In genomic region chr6:35668708-35669440, GRCh38 we compare ENCODE assay signal across 10 cellular contexts. TPM values are rescaled to one million over a fixed set of nuclear protein-coding genes. Genes with fewer than 3 reads are reported as not detected.
DNase-seq lines count a peak whose midpoint lies in the region; ATAC-seq and TF ChIP-seq lines count a peak whose summit lies in the region.
"Had no signal": no experiment of that assay in that cellular context is flagged by ENCODE, and none has a peak within 500 bp of the region (broad histone marks: within the 10 kb centered on the region; RNA-seq: fewer than 3 reads in every experiment).

No MANE protein-coding gene starts in this region.

- H3K36me3 Mint-ChIP-seq in activated naive CD8-positive, alpha-beta T cell treated with anti-CD3 and anti-CD28 coated beads, Interleukin-2, amount 10 ng/mL, durations not matched to agents 7 days and 5 days = peaks cover 1% of the 10 kb centered on the region

- peak overlapping the region; percentile 87 for H3K27ac Mint-ChIP-seq in activated naive CD8-positive, alpha-beta T cell treated with anti-CD3 and anti-CD28 coated beads, Interleukin-2, amount 10 ng/mL, durations not matched to agents 7 days and 5 days

- no peak for TF ChIP-seq POLR2A in erythroblast (IDR thresholded peaks at IDR 0.05; ENCODE audit: low read length)

- H3K27ac ChIP-seq in AG04450 (ENCODE audit: low read depth, low read length) (no peak overlapping the region), HL-60 (replicated peaks) (0 out of 2 replicates have a peak overlapping the region, but pooled peaks have one; percentile 5)

- intact Hi-C loops in left colon (cut with DNase I, micrococcal nuclease) = no loop called here

- H3K27me3 ChIP-seq in AG04450 (ENCODE audit: control insufficient read depth, insufficient read depth, low read length) (no peaks in the 10 kb centered on the region), HL-60 (ENCODE audit: insufficient read depth, poor library complexity, severe bottlenecking) (no peaks in the 10 kb centered on the region)

- H3K27me3 Mint-ChIP-seq in activated naive CD8-positive, alpha-beta T cell treated with anti-CD3 and anti-CD28 coated beads, Interleukin-2, amount 10 ng/mL, durations not matched to agents 7 days and 5 days = no peaks in the 10 kb centered on the region

- peaks cover 24% of the 10 kb centered on the region for H3K4me1 Mint-ChIP-seq in activated naive CD8-positive, alpha-beta T cell treated with anti-CD3 and anti-CD28 coated beads, Interleukin-2, amount 10 ng/mL, durations not matched to agents 7 days and 5 days

- DNase-seq in AG04450 (ENCODE audit: low read depth, low spot score) (no peak), HL-60 (ENCODE audit: low read depth in 1 of 2, low spot score in 1 of 2) (no peak), left colon (no peak), erythroblast (lab: John Stamatoyannopoulos, UW) (no peak), AG08396 (ENCODE audit: low spot score) (no peak)
- DNase-seq in activated naive CD8-positive, alpha-beta T cell treated with anti-CD3 and anti-CD28 coated beads, Interleukin-2, amount 10 ng/mL, durations not matched to agents 7 days and 5 days = no peak
- DNase-seq: amygdala, NCI-H1694 treated with DMSO at 0.1 percent for 48 hours had no signal

- CTCF ChIA-PET in AG04450 (lab: Charles Lee) = interaction anchor here (0.7 to 1.3 kb wide), 6 partner anchors 20 to 146 kb away, joined by 3 to 5 read pairs (median 4); partner anchors contain the start of gene ARMC12

- peak overlapping the region; percentile 28; the same call in 1 of the 2 replicates for H3K4me3 ChIP-seq in AG04450 (ENCODE audit: low read depth, low read length)
- H3K4me3 ChIP-seq in HL-60 (replicated peaks; ENCODE audit: insufficient read depth, low read length) = no peak overlapping the region

- TF ChIP-seq CTCF in AG04450 (IDR thresholded peaks at IDR 0.05; ENCODE audit: low read depth, low read length) (no peak), HL-60 (IDR thresholded peaks at IDR 0.05; ENCODE audit: insufficient read depth, low read length) (no peak)

- POLR2A ChIA-PET in AG04450 (lab: Yijun Ruan, JAX) = interaction anchor here (1.6 kb wide), 1 partner anchor 63 kb away, joined by 4 read pairs; no protein-coding TSS in a partner anchor
- POLR2A ChIA-PET in activated naive CD8-positive, alpha-beta T cell treated with anti-CD3 and anti-CD28 coated beads, Interleukin-2, amount 10 ng/mL, durations not matched to agents 7 days and 5 days (lab: Charles Lee) = interaction anchor here (1.0 to 2.7 kb wide), 7 partner anchors 10 to 62 kb away, joined by 3 to 19 read pairs (median 6); no protein-coding TSS in a partner anchor

- H3K9me3 Mint-ChIP-seq in activated naive CD8-positive, alpha-beta T cell treated with anti-CD3 and anti-CD28 coated beads, Interleukin-2, amount 10 ng/mL, durations not matched to agents 7 days and 5 days = no peaks in the 10 kb centered on the region

- H3K4me3 Mint-ChIP-seq in activated naive CD8-positive, alpha-beta T cell treated with anti-CD3 and anti-CD28 coated beads, Interleukin-2, amount 10 ng/mL, durations not matched to agents 7 days and 5 days = peak overlapping the region; percentile 75

- H3K9me3 ChIP-seq in AG04450 (ENCODE audit: control insufficient read depth, insufficient read depth, low read length) = no peaks in the 10 kb centered on the region

- no peak for ATAC-seq in activated naive CD8-positive, alpha-beta T cell treated with anti-CD3 and anti-CD28 coated beads, Interleukin-2, amount 10 ng/mL, durations not matched to agents 7 days and 5 days (ENCODE audit: low read depth)
- ATAC-seq in left colon (peak; percentile 3), HG02610 (IDR thresholded peaks at IDR 0.05; ENCODE audit: unreplicated experiment) (no peak), HG02759 (IDR thresholded peaks at IDR 0.05; ENCODE audit: unreplicated experiment) (no peak)

RNA-seq across cellular contexts. Expression of gene FKBP5, which starts 19.8 kb away (rescaled TPM):
- 6.9 and 7.6 TPM in 2 replicates for polyA plus RNA-seq in AG04450 (2011; rRNA removed)
- 3.3 and 4.0 TPM in 2 replicates for polyA minus RNA-seq in AG04450 (2011; rRNA and poly(A)+ RNA removed)
- total RNA-seq in activated naive CD8-positive, alpha-beta T cell treated with anti-CD3 and anti-CD28 coated beads, Interleukin-2, amount 10 ng/mL, durations not matched to agents 7 days and 5 days = 10 to 100 TPM; 78.6 to 79.8 TPM
- total RNA-seq in left colon = 100 to 1,000 TPM in 1 of 2 donors, 10 to 100 TPM in 1; 40.3 to 252 TPM
